Comparison of ENCODE assay signal across 8 cellular contexts in the genomic region with DNA sequence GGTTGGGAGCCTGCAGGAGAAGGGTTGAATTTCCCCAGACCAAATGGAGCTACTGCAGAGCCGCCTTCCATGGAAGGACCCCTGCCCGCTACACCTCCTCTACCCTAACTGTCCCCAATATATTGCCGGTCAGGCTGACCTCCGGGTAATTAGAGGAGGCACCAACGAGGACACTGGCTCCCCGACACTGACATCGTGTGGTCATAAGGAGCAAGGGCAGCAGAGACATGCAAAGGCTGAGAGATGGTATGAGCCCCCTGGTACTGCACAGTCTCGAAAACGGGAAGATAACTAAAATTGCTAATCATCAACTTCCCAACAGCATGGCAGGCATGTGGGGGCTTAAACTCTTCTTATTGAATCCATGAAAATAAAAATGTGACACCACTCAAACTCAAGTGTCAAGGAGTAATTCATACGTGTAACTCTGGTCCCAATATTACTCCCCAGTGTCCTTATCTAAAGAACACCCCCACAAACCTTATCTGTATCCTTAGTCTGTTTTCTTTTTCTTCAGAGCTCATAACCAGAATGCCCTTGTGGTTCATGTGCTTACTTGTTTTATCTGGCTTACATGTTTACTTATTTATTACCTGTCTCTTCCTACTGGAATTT. TPM values are rescaled to one million over a fixed set of nuclear protein-coding genes. Genes with fewer than 3 reads are reported as not detected.
DNase-seq lines count a peak whose midpoint lies in the region; ATAC-seq and TF ChIP-seq lines count a peak whose summit lies in the region.

No MANE protein-coding gene starts in this region.

- H3K36me3 Mint-ChIP-seq in activated CD8-positive, alpha-beta T cell treated with anti-CD3 and anti-CD28 coated beads for 36 hours (ENCODE audit: low read depth) = peaks cover 3% of the 10 kb centered on the region

- H3K18ac ChIP-seq in trophoblast cell (ENCODE audit: low read length) = no peak overlapping the region

- no peak overlapping the region for H3K4me3 Mint-ChIP-seq in activated CD8-positive, alpha-beta T cell treated with anti-CD3 and anti-CD28 coated beads for 36 hours

- CTCF ChIA-PET in activated CD8-positive, alpha-beta T cell treated with anti-CD3 and anti-CD28 coated beads for 36 hours (lab: Charles Lee) = interaction anchor here (0.8 to 6.2 kb wide), 16 partner anchors 9 to 324 kb away, joined by 3 to 82 read pairs (median 6); a partner anchor contains a TSS

- TF ChIP-seq CTCF in activated CD8-positive, alpha-beta T cell treated with anti-CD3 and anti-CD28 coated beads for 36 hours (IDR thresholded peaks at IDR 0.05) = peak; percentile 76

- no peak overlapping the region for H3K9ac ChIP-seq in trophoblast cell (ENCODE audit: low read length)

- no peaks in the 10 kb centered on the region for H3K9me3 ChIP-seq in trophoblast cell (ENCODE audit: insufficient read depth, low read depth, low read length)

- H3K79me1 ChIP-seq in trophoblast cell (ENCODE audit: low read length) = peaks cover 17% of the 10 kb centered on the region

- no peaks in the 10 kb centered on the region for H3K27me3 ChIP-seq in trophoblast cell (ENCODE audit: insufficient read depth, low read length)

- no peak overlapping the region for H3K4ac ChIP-seq in trophoblast cell (ENCODE audit: low read depth, low read length)

- H3K4me3 ChIP-seq in trophoblast cell (ENCODE audit: low read depth, low read length) = no peak overlapping the region

- DNase-seq in COLO829 (ENCODE audit: low spot score) (peak; percentile 80), NCI-H226 (peak; percentile 55), germinal center (ENCODE audit: low spot score) (peak; percentile 65), trophoblast cell (peak; percentile 54 to 77), occipital lobe (lab: John Stamatoyannopoulos, UW) (no peak)
- DNase-seq in activated CD8-positive, alpha-beta T cell treated with anti-CD3 and anti-CD28 coated beads for 36 hours = peak; percentile 57

- no peak overlapping the region for H3K23ac ChIP-seq in trophoblast cell (ENCODE audit: low read length)

- peaks cover 11% of the 10 kb centered on the region for H3K79me2 ChIP-seq in trophoblast cell (ENCODE audit: control insufficient read depth, insufficient read depth, low read length, poor library complexity)

- H2BK120ac ChIP-seq in trophoblast cell (ENCODE audit: insufficient read depth, low read length, poor library complexity) = no peak overlapping the region

- H3K14ac ChIP-seq in trophoblast cell (ENCODE audit: low read length) = no peak overlapping the region

- no peaks in the 10 kb centered on the region for H3K9me3 Mint-ChIP-seq in activated CD8-positive, alpha-beta T cell treated with anti-CD3 and anti-CD28 coated beads for 36 hours

- H2AFZ ChIP-seq in trophoblast cell (ENCODE audit: insufficient read depth, low read length, poor library complexity) = no peak overlapping the region

- peak overlapping the region; percentile 7 for H3K4me2 ChIP-seq in trophoblast cell (ENCODE audit: low read length)

- POLR2A ChIA-PET in activated CD8-positive, alpha-beta T cell treated with anti-CD3 and anti-CD28 coated beads for 36 hours (lab: Charles Lee) = interaction anchor here (0.6 to 1.7 kb wide), 2 partner anchors 7 to 130 kb away, joined by 3 to 5 read pairs; no protein-coding TSS in a partner anchor

- peak; percentile 66 for ATAC-seq in GM18909 (IDR thresholded peaks at IDR 0.05; ENCODE audit: poor library complexity, unreplicated experiment)
- ATAC-seq in HG03066 (IDR thresholded peaks at IDR 0.05; ENCODE audit: low read depth, unreplicated experiment) = peak; percentile 59
- peak; percentile 43 for ATAC-seq in activated CD8-positive, alpha-beta T cell treated with anti-CD3 and anti-CD28 coated beads for 36 hours

- peaks cover 20% of the 10 kb centered on the region for H3K4me1 Mint-ChIP-seq in activated CD8-positive, alpha-beta T cell treated with anti-CD3 and anti-CD28 coated beads for 36 hours (ENCODE audit: low read depth)

- no peak overlapping the region for H2AK5ac ChIP-seq in trophoblast cell (ENCODE audit: low read length)

- H3K4me1 ChIP-seq in trophoblast cell (ENCODE audit: control insufficient read depth in 1 of 2, insufficient read depth in 2 of 2, low read length in 2 of 2) = peaks cover 5 to 14% of the 10 kb centered on the region in 2 experiments

- no peak overlapping the region for H2BK12ac ChIP-seq in trophoblast cell (ENCODE audit: low read length)

- no peak overlapping the region for H4K8ac ChIP-seq in trophoblast cell (ENCODE audit: low read depth, low read length)

- peaks cover 40% of the 10 kb centered on the region for H3K27me3 Mint-ChIP-seq in activated CD8-positive, alpha-beta T cell treated with anti-CD3 and anti-CD28 coated beads for 36 hours

- no peak overlapping the region for H3K27ac ChIP-seq in trophoblast cell (ENCODE audit: low read depth, low read length)

- no peak overlapping the region for H4K91ac ChIP-seq in trophoblast cell (ENCODE audit: low read depth, low read length)

- no peak overlapping the region for H4K12ac ChIP-seq in trophoblast cell (ENCODE audit: low read depth, low read length)

- WGBS in trophoblast cell (ENCODE audit: extremely low coverage, insufficient coverage, insufficient read length) = no CpG with 5 or more reads among the region's 10 CpGs

- no peak overlapping the region for H2BK5ac ChIP-seq in trophoblast cell (ENCODE audit: low read depth, low read length, poor library complexity)

- H3K36me3 ChIP-seq in trophoblast cell (ENCODE audit: control insufficient read depth in 1 of 2, insufficient read depth in 2 of 2, low read length in 2 of 2) = no peaks in the 10 kb centered on the region

- intact Hi-C loops in activated CD8-positive, alpha-beta T cell treated with anti-CD3 and anti-CD28 coated beads for 36 hours (cut with micrococcal nuclease) = loop anchor here (5.0 kb wide), 1 partner anchor 294 kb away; no protein-coding TSS in a partner anchor

- H3K27ac Mint-ChIP-seq in activated CD8-positive, alpha-beta T cell treated with anti-CD3 and anti-CD28 coated beads for 36 hours = no peak overlapping the region

RNA-seq across cellular contexts. Expression of a gene that starts 4.4 kb away (rescaled TPM):
- total RNA-seq in activated CD8-positive, alpha-beta T cell treated with anti-CD3 and anti-CD28 coated beads for 36 hours = 10 to 100 TPM; 13.3 to 15.9 TPM
- 36.3 and 39.8 TPM in 2 replicates for polyA plus RNA-seq in trophoblast cell (2013)
- total RNA-seq in occipital lobe = 2.5 TPM

RNA-seq across cellular contexts. Expression of a gene that starts 56.3 kb away (rescaled TPM):
- total RNA-seq in activated CD8-positive, alpha-beta T cell treated with anti-CD3 and anti-CD28 coated beads for 36 hours = not detected
- 198 and 222 TPM in 2 replicates for polyA plus RNA-seq in trophoblast cell (2013)
- 5.3 TPM for total RNA-seq in occipital lobe
